Comparison of ENCODE assay signal across 1 cellular context in genomic region chr16:8931864-8932263, GRCh38.
TF ChIP-seq lines count a peak whose summit lies in the region.

No MANE protein-coding gene starts in this region.

TF ChIP-seq in HepG2, 621 proteins besides CTCF, POLR2A, EP300 and RAD21 (continued from another document and continues in another):
- TF ChIP-seq ELK4 (CRISPR knock-in tag; IDR thresholded peaks at IDR 0.05; ENCODE audit: borderline replicate concordance) = no peak
- TF ChIP-seq RFX3 (CRISPR knock-in tag; IDR thresholded peaks at IDR 0.05) = no peak
- TF ChIP-seq ZNF850 (CRISPR knock-in tag; conservative IDR thresholded peaks at IDR 0.05) = no peak
- no peak for TF ChIP-seq HNF4A (CRISPR knock-in tag; IDR thresholded peaks at IDR 0.05)
- TF ChIP-seq GFI1 (CRISPR knock-in tag; IDR thresholded peaks at IDR 0.05; ENCODE audit: borderline replicate concordance) = no peak
- TF ChIP-seq THAP7 (CRISPR knock-in tag; IDR thresholded peaks at IDR 0.05) = no peak
- TF ChIP-seq HMG20A (CRISPR knock-in tag; IDR thresholded peaks at IDR 0.05; ENCODE audit: borderline replicate concordance) = no peak
- TF ChIP-seq ZNF33A (CRISPR knock-in tag; IDR thresholded peaks at IDR 0.05; ENCODE audit: borderline replicate concordance) = no peak
- no peak for TF ChIP-seq YY1 (IDR thresholded peaks at IDR 0.05; ENCODE audit: insufficient read depth, insufficient replicate concordance, low read depth, low read length)
- 0 out of 2 replicates have a peak, but pooled peaks have one; percentile 73 for TF ChIP-seq ONECUT2 (CRISPR knock-in tag; IDR thresholded peaks at IDR 0.05)
- TF ChIP-seq GATAD1 (CRISPR knock-in tag; IDR thresholded peaks at IDR 0.05) = peak; percentile 65; the same call in 1 of the 2 replicates
- no peak for TF ChIP-seq GLI4 (CRISPR knock-in tag; IDR thresholded peaks at IDR 0.05; ENCODE audit: borderline replicate concordance)
- no peak for TF ChIP-seq ZNF597 (CRISPR knock-in tag; IDR thresholded peaks at IDR 0.05)
- TF ChIP-seq NFAT5 (CRISPR knock-in tag; IDR thresholded peaks at IDR 0.05) = no peak
- no peak; the same call in 1 of the 2 replicates for TF ChIP-seq ETV5 (CRISPR knock-in tag; IDR thresholded peaks at IDR 0.05; ENCODE audit: borderline replicate concordance)
- TF ChIP-seq PTBP1 (IDR thresholded peaks at IDR 0.05; ENCODE audit: low read depth, low read length, poor library complexity, severe bottlenecking) = no peak
- TF ChIP-seq ATF2 (CRISPR knock-in tag; IDR thresholded peaks at IDR 0.05) = peak; percentile 54; the same call in 1 of the 2 replicates
- TF ChIP-seq ASH2L (IDR thresholded peaks at IDR 0.05; ENCODE audit: insufficient read length, low read depth, low read length) = no peak
- TF ChIP-seq KAT7 (CRISPR knock-in tag; IDR thresholded peaks at IDR 0.05; ENCODE audit: borderline replicate concordance) = no peak
- no peak for TF ChIP-seq DPF2 (CRISPR knock-in tag; IDR thresholded peaks at IDR 0.05; ENCODE audit: borderline replicate concordance, low read depth)
- TF ChIP-seq ZNF101 (CRISPR knock-in tag; IDR thresholded peaks at IDR 0.05; ENCODE audit: borderline replicate concordance, low read depth) = no peak
- TF ChIP-seq RELA (CRISPR knock-in tag; IDR thresholded peaks at IDR 0.05) = no peak
- TF ChIP-seq ZNF354B (CRISPR knock-in tag; IDR thresholded peaks at IDR 0.05) = no peak
- TF ChIP-seq PREB (CRISPR knock-in tag; IDR thresholded peaks at IDR 0.05) = no peak
- no peak for TF ChIP-seq ZMYM3 (CRISPR knock-in tag; IDR thresholded peaks at IDR 0.05)
- TF ChIP-seq ZNF547 (CRISPR knock-in tag; IDR thresholded peaks at IDR 0.05) = no peak
- TF ChIP-seq GTF2F1 (IDR thresholded peaks at IDR 0.05; ENCODE audit: low read length) = no peak
- no peak for TF ChIP-seq ZFAT (CRISPR knock-in tag; conservative IDR thresholded peaks at IDR 0.05)
- no peak for TF ChIP-seq ZNF761 (CRISPR knock-in tag; conservative IDR thresholded peaks at IDR 0.05)
- TF ChIP-seq GZF1 (CRISPR knock-in tag; IDR thresholded peaks at IDR 0.05) = no peak
- no peak for TF ChIP-seq ZNF737 (CRISPR knock-in tag; IDR thresholded peaks at IDR 0.05; ENCODE audit: borderline replicate concordance)
- TF ChIP-seq ZBTB37 (CRISPR knock-in tag; IDR thresholded peaks at IDR 0.05) = no peak
- TF ChIP-seq IKZF5 (CRISPR knock-in tag; IDR thresholded peaks at IDR 0.05) = no peak; the same call in 1 of the 2 replicates
- no peak for TF ChIP-seq PCBP1 (IDR thresholded peaks at IDR 0.05; ENCODE audit: borderline replicate concordance, low read depth, low read length)
- TF ChIP-seq NR1H2 (CRISPR knock-in tag; IDR thresholded peaks at IDR 0.05; ENCODE audit: borderline replicate concordance, low read depth) = no peak
- TF ChIP-seq REPIN1 (CRISPR knock-in tag; IDR thresholded peaks at IDR 0.05; ENCODE audit: borderline replicate concordance, low read depth) = peak; percentile 52; the same call in 1 of the 2 replicates
- no peak for TF ChIP-seq RNF219 (CRISPR knock-in tag; IDR thresholded peaks at IDR 0.05)
- TF ChIP-seq TBP (CRISPR knock-in tag; IDR thresholded peaks at IDR 0.05) = no peak
- TF ChIP-seq MLLT10 (CRISPR knock-in tag; IDR thresholded peaks at IDR 0.05) = no peak
- no peak for TF ChIP-seq GLMP (CRISPR knock-in tag; IDR thresholded peaks at IDR 0.05; ENCODE audit: borderline replicate concordance)
